Comparison of ENCODE assay signal across 8 cellular contexts in genomic region chr6:26571592-26572296, GRCh38. TPM values are rescaled to one million over a fixed set of nuclear protein-coding genes. Genes with fewer than 3 reads are reported as not detected.
DNase-seq lines count a peak whose midpoint lies in the region; ATAC-seq, FAIRE-seq and TF ChIP-seq lines count a peak whose summit lies in the region.

No MANE protein-coding gene starts in this region.

- H3K9me3 ChIP-seq in A549 (no peaks in the 10 kb centered on the region), ectodermal cell (ENCODE audit: control insufficient read depth, low read length) (no peaks in the 10 kb centered on the region)

- CTCF ChIA-PET in A549 (lab: Yijun Ruan, JAX), result interaction anchor here (0.6 to 9.4 kb wide), 19 partner anchors 9 to 906 kb away, joined by 3 to 124 read pairs (median 4); partner anchors contain the start of gene HMGN4

- H3K36me3 ChIP-seq in ectodermal cell (ENCODE audit: control insufficient read depth, insufficient read depth, low read length), result no peaks in the 10 kb centered on the region

- TF ChIP-seq POLR2A in A549 (IDR thresholded peaks at IDR 0.05; ENCODE audit: low read length), result no peak

- WGBS in A549 (ENCODE audit: missing lambda C conversion rate), result 3% methylated on average over 24 of the region's 24 CpGs
- 8 to 9% methylated on average over 24 of the region's 24 CpGs for WGBS in ectodermal cell, 2 experiments

- peak overlapping the region; percentile 78 to 91 for H3K27ac ChIP-seq in A549
- peak overlapping the region; percentile 76 for H3K27ac ChIP-seq in VCaP
- no peak overlapping the region for H3K27ac ChIP-seq in ectodermal cell (ENCODE audit: insufficient read depth, low read depth, low read length, poor library complexity, severe bottlenecking)

- TF ChIP-seq CTCF in A549 (IDR thresholded peaks at IDR 0.05), result no peak
- TF ChIP-seq CTCF in VCaP (conservative IDR thresholded peaks at IDR 0.05), result no peak

- no peak for TF ChIP-seq EP300 in A549 (IDR thresholded peaks at IDR 0.05)

- FAIRE-seq in A549 (lab: Jason Lieb, UNC) (no peak), GM18507 (lab: Jason Lieb, UNC) (peak; percentile 58)

- peak; percentile 76 to 78 for ATAC-seq in A549
- peak; percentile 77 for ATAC-seq in stimulated activated naive CD8-positive, alpha-beta T cell treated with anti-CD3 and anti-CD28 coated beads, Interleukin-15, Interleukin-2, amounts not matched to agents 100 U/mL and 50 U/mL, for 24 hours
- no peak for ATAC-seq in HG02763 (IDR thresholded peaks at IDR 0.05; ENCODE audit: unreplicated experiment)

- peak overlapping the region; percentile 61 for H3K4me2 ChIP-seq in A549

- POLR2A ChIA-PET in A549 (lab: Yijun Ruan, JAX), result interaction anchor here (0.7 to 3.0 kb wide), 6 partner anchors 18 to 575 kb away, joined by 3 to 13 read pairs (median 4); partner anchors contain the start of gene HMGN4

- H3K4me3 ChIP-seq in A549, result peak overlapping the region; percentile 57
- H3K4me3 ChIP-seq in ectodermal cell (ENCODE audit: insufficient read depth, low read depth, low read length), result peak overlapping the region; percentile 82

- DNase-seq in A549 (ENCODE audit: low read depth in 1 of 2, low spot score in 1 of 2), result peak in 1 of 2 experiments; percentile 90
- DNase-seq in GM18507 (ENCODE audit: extremely low spot score, insufficient read length, low read depth), result no peak
- peak; percentile 61 for DNase-seq in NCI-H2196 treated with DMSO at 0.1 percent for 48 hours (lab: John Stamatoyannopoulos, UW; ENCODE audit: unreplicated experiment)
- peak; percentile 87 to 89 for DNase-seq in lung microvascular endothelial cell (ENCODE audit: low read depth in 2 of 2)
- peak; percentile 69 for DNase-seq in stimulated activated naive CD8-positive, alpha-beta T cell treated with anti-CD3 and anti-CD28 coated beads, Interleukin-15, Interleukin-2, amounts not matched to agents 100 U/mL and 50 U/mL, for 24 hours

- peaks cover 24% of the 10 kb centered on the region for H3K27me3 ChIP-seq in ectodermal cell (ENCODE audit: control insufficient read depth, insufficient read depth, low read length, poor library complexity, severe bottlenecking)

- peaks cover 6% of the 10 kb centered on the region; the same call in 1 of the 3 replicates for H3K4me1 ChIP-seq in A549
- H3K4me1 ChIP-seq in ectodermal cell (ENCODE audit: control insufficient read depth, insufficient read depth, low read length), result no peaks in the 10 kb centered on the region

- no peak for TF ChIP-seq RAD21 in A549 (conservative IDR thresholded peaks at IDR 0.05 in 1 of 2, IDR thresholded peaks at IDR 0.05 in 1 of 2)

TF ChIP-seq in A549, 52 proteins besides CTCF, POLR2A, EP300 and RAD21:
- TF ChIP-seq JUN (IDR thresholded peaks at IDR 0.05) (peak in 1 of 2 experiments; percentile 32; a peak in 1 of 5 replicates), MYC (IDR thresholded peaks at IDR 0.05; ENCODE audit: borderline replicate concordance, low read length) (no peak), EHMT2 (IDR thresholded peaks at IDR 0.05; ENCODE audit: low read depth) (no peak), PHF8 (IDR thresholded peaks at IDR 0.05; ENCODE audit: borderline replicate concordance, low read depth) (peak; percentile 65), FOSL2 (IDR thresholded peaks at IDR 0.05) (no peak), FOSL2 (CRISPR knock-in tag; IDR thresholded peaks at IDR 0.05) (0 out of 2 replicates have a peak, but pooled peaks have one; percentile 19), MAX (IDR thresholded peaks at IDR 0.05) (peak; percentile 25; the same call in 1 of the 2 replicates), SREBF2 (IDR thresholded peaks at IDR 0.05) (peak; percentile 73), RARB (CRISPR knock-in tag; IDR thresholded peaks at IDR 0.05) (no peak), USF2 (IDR thresholded peaks at IDR 0.05) (no peak), MAFK (IDR thresholded peaks at IDR 0.05; ENCODE audit: partially characterized antibody) (peak; percentile 6), CEBPB (IDR thresholded peaks at IDR 0.05) (peak in 1 of 2 experiments; percentile 33; a peak in 1 of 4 replicates), RNF2 (IDR thresholded peaks at IDR 0.05; ENCODE audit: borderline replicate concordance, low read depth) (no peak)

RNA-seq across cellular contexts. Expression of gene ABT1, which starts 25.0 kb away (rescaled TPM):
- 10.6 and 11.9 TPM in 2 replicates for polyA plus RNA-seq in A549 (2011; rRNA removed)
- polyA plus RNA-seq in A549 (2012; cell fraction: cytosol; rRNA removed), result 14.0 and 18.5 TPM in 2 replicates
- polyA plus RNA-seq in A549 (2012; cell fraction: nucleus; rRNA removed), result 12.6 and 12.9 TPM in 2 replicates
- polyA plus RNA-seq in A549 (2017; fragmentation: RNase III; extraction: RNeasy Plus Mini Kit Qiagen cat#74134 plus additional on column Dnase treatment), result 10.6 to 11.5 TPM (median 11.1 TPM) in 3 replicates
- 8.2 and 10.0 TPM in 2 replicates for polyA minus RNA-seq in A549 (2011; rRNA and poly(A)+ RNA removed)
- polyA plus RNA-seq in ectodermal cell (2013, experiment 1 of 4), result 17.3 TPM
- polyA plus RNA-seq in ectodermal cell (2013, experiment 2 of 4), result 18.4 TPM
- polyA plus RNA-seq in ectodermal cell (2013, experiment 3 of 4), result 15.8 TPM
- polyA plus RNA-seq in ectodermal cell (2013, experiment 4 of 4), result 17.1 TPM
- 15.7 and 21.4 TPM in 2 replicates for total RNA-seq in lung microvascular endothelial cell

RNA-seq across cellular contexts. Expression of gene HMGN4, which starts 33.6 kb away (rescaled TPM):
- polyA plus RNA-seq in A549 (2011; rRNA removed) (59.0 and 62.9 TPM in 2 replicates), A549 (2017; fragmentation: RNase III; extraction: RNeasy Plus Mini Kit Qiagen cat#74134 plus additional on column Dnase treatment) (52.8 to 55.0 TPM (median 53.0 TPM) in 3 replicates)
- 28.7 and 30.1 TPM in 2 replicates for polyA plus RNA-seq in A549 (2012; cell fraction: cytosol; rRNA removed)
- polyA plus RNA-seq in A549 (2012; cell fraction: nucleus; rRNA removed), result 10.3 and 11.7 TPM in 2 replicates
- polyA minus RNA-seq in A549 (2011; rRNA and poly(A)+ RNA removed), result 15.7 and 16.9 TPM in 2 replicates
- 76.9 TPM for polyA plus RNA-seq in ectodermal cell (2013, experiment 1 of 4)
- 71.1 TPM for polyA plus RNA-seq in ectodermal cell (2013, experiment 2 of 4)
- polyA plus RNA-seq in ectodermal cell (2013, experiment 3 of 4), result 73.8 TPM
- 79.7 TPM for polyA plus RNA-seq in ectodermal cell (2013, experiment 4 of 4)
- 45.5 and 52.4 TPM in 2 replicates for total RNA-seq in lung microvascular endothelial cell
